16 cellular contexts compared by ENCODE assay signal in genomic region chr21:35635261-35635660, GRCh38.
DNase-seq lines count a peak whose midpoint lies in the region; ATAC-seq, FAIRE-seq and TF ChIP-seq lines count a peak whose summit lies in the region.
"Had no signal": no experiment of that assay in that cellular context is flagged by ENCODE, and none has a peak within 500 bp of the region (broad histone marks: within the 10 kb centered on the region; RNA-seq: fewer than 3 reads in every experiment).

No MANE protein-coding gene starts in this region.

- H3K27ac ChIP-seq in SK-N-SH (ENCODE audit: low read depth in 2 of 2, low read length in 1 of 2) (peak overlapping the region in 1 of 2 experiments; percentile 70; a peak in 2 of 4 replicates), smooth muscle cell (ENCODE audit: low read depth) (peak overlapping the region; percentile 62), right lobe of liver (no peak overlapping the region)
- H3K27ac ChIP-seq: neural progenitor cell had no signal

- ATAC-seq in GM19351 (IDR thresholded peaks at IDR 0.05; ENCODE audit: unreplicated experiment) (no peak), right lobe of liver (no peak)
- no peak for ATAC-seq in activated naive CD4-positive, alpha-beta T cell treated with anti-CD3 and anti-CD28 coated beads, Interleukin-2, amount 50 U/mL, for 72 hours

- H3K9me3 Mint-ChIP-seq in activated naive CD4-positive, alpha-beta T cell treated with anti-CD3 and anti-CD28 coated beads, Interleukin-2, amount 50 U/mL, for 72 hours: no peaks in the 10 kb centered on the region
- H3K9me3 Mint-ChIP-seq: activated naive CD4-positive, alpha-beta T cell treated with anti-CD3 and anti-CD28 coated beads for 36 hours; neural progenitor cell had no signal

- POLR2A ChIA-PET in SK-N-SH (lab: Yijun Ruan, JAX): no interaction called here

- no peak overlapping the region for H3K27ac Mint-ChIP-seq in activated naive CD4-positive, alpha-beta T cell treated with anti-CD3 and anti-CD28 coated beads, Interleukin-2, amount 50 U/mL, for 72 hours
- H3K27ac Mint-ChIP-seq: activated naive CD4-positive, alpha-beta T cell treated with anti-CD3 and anti-CD28 coated beads for 36 hours; neural progenitor cell had no signal

- TF ChIP-seq CTCF in SK-N-SH (IDR thresholded peaks at IDR 0.05) (no peak), fibroblast of mammary gland (conservative IDR thresholded peaks at IDR 0.05; ENCODE audit: control insufficient read depth, insufficient read depth, low read depth, low read length) (no peak), smooth muscle cell (IDR thresholded peaks at IDR 0.05; ENCODE audit: borderline replicate concordance, insufficient read depth, poor library complexity, severe bottlenecking) (no peak), right lobe of liver (IDR thresholded peaks at IDR 0.05) (no peak)

- CTCF ChIA-PET in SK-N-SH (lab: Yijun Ruan, JAX): no interaction called here

- TF ChIP-seq POLR2A in H54 (IDR thresholded peaks at IDR 0.05; ENCODE audit: low read depth, low read length) (no peak), right lobe of liver (IDR thresholded peaks at IDR 0.05) (no peak)

- H3K9me3 ChIP-seq in SK-N-SH (no peaks in the 10 kb centered on the region), smooth muscle cell (replicated peaks; ENCODE audit: low read depth) (no peaks in the 10 kb centered on the region), right lobe of liver (no peaks in the 10 kb centered on the region)
- H3K9me3 ChIP-seq: suprapubic skin had no signal

- H2AFZ ChIP-seq in SK-N-SH (ENCODE audit: low read depth): no peak overlapping the region
- H2AFZ ChIP-seq in smooth muscle cell (ENCODE audit: low read depth): no peak overlapping the region
- H2AFZ ChIP-seq: neural progenitor cell had no signal

- WGBS in SK-N-SH (ENCODE audit: low lambda C conversion rate): 13% methylated on average over 2 of the region's 2 CpGs
- 56% methylated on average over 2 of the region's 2 CpGs for WGBS in smooth muscle cell (ENCODE audit: low lambda C conversion rate)
- WGBS in right lobe of liver (ENCODE audit: insufficient coverage, low coverage, low lambda C conversion rate, missing lambda C conversion rate): 87% methylated on average over 2 of the region's 2 CpGs

- peak in 1 of 2 experiments; percentile 79; a peak in 2 of 4 replicates for TF ChIP-seq EP300 in SK-N-SH (IDR thresholded peaks at IDR 0.05; ENCODE audit: borderline replicate concordance in 1 of 2, low read depth in 1 of 2, low read length in 1 of 2)

- TF ChIP-seq RAD21 in SK-N-SH (IDR thresholded peaks at IDR 0.05; ENCODE audit: low read length): no peak

- intact Hi-C loops in right lobe of liver (cut with DNase I): no loop called here

- H3K4me1 ChIP-seq in SK-N-SH (ENCODE audit: control insufficient read depth in 1 of 2, insufficient read depth in 2 of 2, low read depth in 1 of 2, low read length in 1 of 2) (peaks cover 0 to 23% of the 10 kb centered on the region in 2 experiments; a peak in 1 of 4 replicates), smooth muscle cell (ENCODE audit: low read depth) (no peaks in the 10 kb centered on the region), right lobe of liver (no peaks in the 10 kb centered on the region)
- H3K4me1 ChIP-seq: Caco-2, neural progenitor cell, suprapubic skin had no signal

- H3K36me3 ChIP-seq in SK-N-SH (replicated peaks in 1 of 2; ENCODE audit: control insufficient read depth in 1 of 2, insufficient read depth in 2 of 2, low read length in 1 of 2) (no peaks in the 10 kb centered on the region), smooth muscle cell (ENCODE audit: low read depth) (no peaks in the 10 kb centered on the region), right lobe of liver (no peaks in the 10 kb centered on the region)
- H3K36me3 ChIP-seq: neural progenitor cell, suprapubic skin had no signal

- DNase-seq in H54 (ENCODE audit: insufficient read length, low spot score) (peak; percentile 48), SK-N-SH (no peak), fibroblast of mammary gland (ENCODE audit: low read depth) (peak; percentile 98), smooth muscle cell (lab: John Stamatoyannopoulos, UW; ENCODE audit: unreplicated experiment) (no peak), right lobe of liver (no peak)
- no peak for DNase-seq in activated naive CD4-positive, alpha-beta T cell treated with anti-CD3 and anti-CD28 coated beads, Interleukin-2, amount 50 U/mL, for 72 hours (ENCODE audit: low spot score in 2 of 2)
- DNase-seq: activated naive CD4-positive, alpha-beta T cell treated with anti-CD3 and anti-CD28 coated beads for 36 hours; Caco-2; NCI-H1048; NCI-H510A treated with DMSO at 0.1 percent for 48 hours; Right ventricle myocardium superior; small intestine had no signal

- H3K9ac ChIP-seq in SK-N-SH (no peak overlapping the region), smooth muscle cell (ENCODE audit: low read depth) (no peak overlapping the region)
- H3K9ac ChIP-seq: neural progenitor cell had no signal

- peak; percentile 85 for FAIRE-seq in H54 (lab: Jason Lieb, UNC)
- FAIRE-seq: colon, small intestine had no signal

- peaks cover 24% of the 10 kb centered on the region for H3F3A ChIP-seq in SK-N-SH (replicated peaks; ENCODE audit: insufficient read depth)
- no peaks in the 10 kb centered on the region for H3F3A ChIP-seq in smooth muscle cell (ENCODE audit: low read depth)

- 0 out of 2 replicates have a peak overlapping the region, but pooled peaks have one; percentile 9 for H3K4me2 ChIP-seq in SK-N-SH
- no peak overlapping the region for H3K4me2 ChIP-seq in smooth muscle cell
- H3K4me2 ChIP-seq: neural progenitor cell had no signal

- H3K27me3 ChIP-seq in SK-N-SH (ENCODE audit: insufficient read depth): no peaks in the 10 kb centered on the region
- H3K27me3 ChIP-seq in smooth muscle cell (ENCODE audit: low read depth): no peaks in the 10 kb centered on the region
- H3K27me3 ChIP-seq in right lobe of liver: no peaks in the 10 kb centered on the region
- H3K27me3 ChIP-seq: neural progenitor cell, suprapubic skin had no signal

- H3K36me3 Mint-ChIP-seq in activated naive CD4-positive, alpha-beta T cell treated with anti-CD3 and anti-CD28 coated beads, Interleukin-2, amount 50 U/mL, for 72 hours: no peaks in the 10 kb centered on the region
- H3K36me3 Mint-ChIP-seq: neural progenitor cell had no signal

- H3K9me2 ChIP-seq in SK-N-SH: no peaks in the 10 kb centered on the region

- H4K20me1 ChIP-seq in SK-N-SH (ENCODE audit: insufficient read depth) (no peaks in the 10 kb centered on the region), smooth muscle cell (ENCODE audit: low read depth) (no peaks in the 10 kb centered on the region)

- no peak overlapping the region for H3K4me3 ChIP-seq in SK-N-SH (ENCODE audit: low read depth in 2 of 2, low read length in 1 of 2)
- no peak overlapping the region for H3K4me3 ChIP-seq in fibroblast of mammary gland (ENCODE audit: control insufficient read depth, low read depth, low read length)
- H3K4me3 ChIP-seq in smooth muscle cell: no peak overlapping the region
- no peak overlapping the region for H3K4me3 ChIP-seq in right lobe of liver
- H3K4me3 ChIP-seq: neural progenitor cell, suprapubic skin had no signal

- H3K79me2 ChIP-seq in SK-N-SH (ENCODE audit: insufficient read depth) (no peaks in the 10 kb centered on the region), smooth muscle cell (ENCODE audit: low read depth) (no peaks in the 10 kb centered on the region)

TF ChIP-seq in SK-N-SH, 30 proteins besides CTCF, POLR2A, EP300 and RAD21:
- TF ChIP-seq NFIC (IDR thresholded peaks at IDR 0.05; ENCODE audit: borderline replicate concordance) (peak; percentile 49; the same call in 1 of the 2 replicates), RXRA (IDR thresholded peaks at IDR 0.05; ENCODE audit: borderline replicate concordance, low read depth) (0 out of 2 replicates have a peak, but pooled peaks have one; percentile 24), FOSL2 (IDR thresholded peaks at IDR 0.05; ENCODE audit: borderline replicate concordance, low read depth) (peak; percentile 79), JUND (IDR thresholded peaks at IDR 0.05) (peak; percentile 83), PBX3 (IDR thresholded peaks at IDR 0.05) (peak; percentile 90), TEAD4 (IDR thresholded peaks at IDR 0.05; ENCODE audit: borderline replicate concordance, insufficient read depth) (peak; percentile 43; the same call in 1 of the 2 replicates), IRF3 (IDR thresholded peaks at IDR 0.05; ENCODE audit: low read depth, low read length) (no peak), MEF2A (IDR thresholded peaks at IDR 0.05; ENCODE audit: borderline replicate concordance, low read depth) (no peak), TCF12 (IDR thresholded peaks at IDR 0.05) (peak; percentile 75)

Comparison
In these comparisons a context has a peak if more than half of its experiments do, and no peak if none do; other contexts are left out.
1. DNase-seq: peak in H54 (single experiment) and fibroblast of mammary gland (single experiment); none in SK-N-SH (single experiment), smooth muscle cell (single experiment), activated naive CD4-positive, alpha-beta T cell treated with anti-CD3 and anti-CD28 coated beads, Interleukin-2, amount 50 U/mL, for 72 hours (0 of 2) and right lobe of liver (0 of 3).